ENCODE assay signal across 8 cellular contexts in genomic region chr11:69637956-69638871, GRCh38. TPM values are rescaled to one million over a fixed set of nuclear protein-coding genes. Genes with fewer than 3 reads are reported as not detected.
A peak's percentile ranks its signal among the peaks of the same experiment; 100 is the strongest.
DNase-seq lines count a peak whose midpoint lies in the region; ATAC-seq and TF ChIP-seq lines count a peak whose summit lies in the region.

No MANE protein-coding gene starts in this region.

- peak in 1 of 2 experiments; percentile 6; a peak in 1 of 4 replicates for TF ChIP-seq EP300 in SK-N-SH (IDR thresholded peaks at IDR 0.05; ENCODE audit: borderline replicate concordance in 1 of 2, low read depth in 1 of 2, low read length in 1 of 2)
- TF ChIP-seq EP300 in neural cell (conservative IDR thresholded peaks at IDR 0.05; ENCODE audit: poor library complexity, severe bottlenecking) = no peak

- H3F3A ChIP-seq in SK-N-SH (replicated peaks; ENCODE audit: insufficient read depth) (peaks cover 14% of the 10 kb centered on the region), neural cell (ENCODE audit: insufficient read depth, low read length, poor library complexity, severe bottlenecking) (no peaks in the 10 kb centered on the region)

- CTCF ChIA-PET in SK-N-SH (lab: Yijun Ruan, JAX) = interaction anchor here (1.3 to 11.0 kb wide), 3 partner anchors 25 to 535 kb away, joined by 3 to 403 read pairs (median 6); no protein-coding TSS in a partner anchor

- peak overlapping the region; percentile 100 for H3K9ac ChIP-seq in SK-N-SH
- peak overlapping the region; percentile 44 for H3K9ac ChIP-seq in neural cell (ENCODE audit: low read length)

- TF ChIP-seq RAD21 in SK-N-SH (IDR thresholded peaks at IDR 0.05; ENCODE audit: low read length) (no peak), neural cell (conservative IDR thresholded peaks at IDR 0.05) (no peak)

- peaks cover 0 to 34% of the 10 kb centered on the region in 2 experiments; a peak in 2 of 4 replicates for H3K4me1 ChIP-seq in SK-N-SH (ENCODE audit: control insufficient read depth in 1 of 2, insufficient read depth in 2 of 2, low read depth in 1 of 2, low read length in 1 of 2)

- no peaks in the 10 kb centered on the region for H3K9me3 ChIP-seq in SK-N-SH
- H3K9me3 ChIP-seq in neural cell (ENCODE audit: low read length) = no peaks in the 10 kb centered on the region

- H3K36me3 ChIP-seq in SK-N-SH (replicated peaks in 1 of 2; ENCODE audit: control insufficient read depth in 1 of 2, insufficient read depth in 2 of 2, low read length in 1 of 2) (peaks cover 0 to 3% of the 10 kb centered on the region in 2 experiments), neural cell (ENCODE audit: insufficient read depth, low read length) (no peaks in the 10 kb centered on the region)

- H2AFZ ChIP-seq in SK-N-SH (ENCODE audit: low read depth) (peak overlapping the region; percentile 86), neural cell (ENCODE audit: low read depth, low read length) (no peak overlapping the region)

- H4K20me1 ChIP-seq in SK-N-SH (ENCODE audit: insufficient read depth) (peaks cover 14% of the 10 kb centered on the region), neural cell (ENCODE audit: insufficient read depth) (no peaks in the 10 kb centered on the region)

- peaks cover 41% of the 10 kb centered on the region for H3K79me2 ChIP-seq in SK-N-SH (ENCODE audit: insufficient read depth)
- no peaks in the 10 kb centered on the region for H3K79me2 ChIP-seq in neural cell (replicated peaks; ENCODE audit: insufficient read depth, low read length)

- H3K27ac ChIP-seq in SK-N-SH (ENCODE audit: low read depth in 2 of 2, low read length in 1 of 2) (peak overlapping the region; percentile 90 to 94), neural cell (ENCODE audit: low read length) (no peak overlapping the region)

- 14% methylated on average over 60 of the region's 76 CpGs for WGBS in SK-N-SH (ENCODE audit: low lambda C conversion rate)

- H3K4me2 ChIP-seq in SK-N-SH (peak overlapping the region; percentile 99), neural cell (ENCODE audit: low read length) (peak overlapping the region; percentile 10)

- H3K4me3 ChIP-seq in SK-N-SH (ENCODE audit: low read depth in 2 of 2, low read length in 1 of 2) (peak overlapping the region; percentile 75 to 95), fibroblast of pulmonary artery (replicated peaks; ENCODE audit: low read depth, low read length) (peak overlapping the region; percentile 88), neural cell (ENCODE audit: low read length) (peak overlapping the region; percentile 66)

- ATAC-seq in GM21515 (IDR thresholded peaks at IDR 0.05; ENCODE audit: unreplicated experiment) (no peak), HG03565 (IDR thresholded peaks at IDR 0.05; ENCODE audit: unreplicated experiment) (no peak)
- no peak for ATAC-seq in activated CD4-positive, CD25-positive, alpha-beta regulatory T cell treated with anti-CD3 and anti-CD28 coated beads, Interleukin-2, amount 50 U/mL, for 24 hours

- no peaks in the 10 kb centered on the region for H3K27me3 ChIP-seq in SK-N-SH (ENCODE audit: insufficient read depth)
- H3K27me3 ChIP-seq in neural cell (ENCODE audit: insufficient read depth, low read depth, low read length) = peaks cover 73% of the 10 kb centered on the region

- POLR2A ChIA-PET in SK-N-SH (lab: Yijun Ruan, JAX) = interaction anchor here (0.8 to 2.1 kb wide), 8 partner anchors 18 to 532 kb away, joined by 3 to 16 read pairs (median 8); no protein-coding TSS in a partner anchor

- TF ChIP-seq CTCF in SK-N-SH (IDR thresholded peaks at IDR 0.05) (no peak), fibroblast of pulmonary artery (IDR thresholded peaks at IDR 0.05; ENCODE audit: low read length, missing control alignments) (no peak), neural cell (IDR thresholded peaks at IDR 0.05; ENCODE audit: poor library complexity, severe bottlenecking) (no peak)

- no peaks in the 10 kb centered on the region for H3K9me2 ChIP-seq in SK-N-SH
- H3K9me2 ChIP-seq in neural cell (ENCODE audit: insufficient read depth, low read length) = no peaks in the 10 kb centered on the region

- peak; percentile 3 for DNase-seq in NCI-H510A treated with DMSO at 0.1 percent for 48 hours (lab: John Stamatoyannopoulos, UW)
- no peak for DNase-seq in NCI-H510A (lab: John Stamatoyannopoulos, UW)
- DNase-seq in SK-N-SH = peak; percentile 89
- DNase-seq in fibroblast of pulmonary artery (ENCODE audit: low read depth) = peak; percentile 64

TF ChIP-seq in SK-N-SH, 30 proteins besides CTCF, POLR2A, EP300 and RAD21 (continues in another document):
- TF ChIP-seq MAX (IDR thresholded peaks at IDR 0.05; ENCODE audit: low read depth) = peak; percentile 82
- no peak for TF ChIP-seq IRF3 (IDR thresholded peaks at IDR 0.05; ENCODE audit: low read depth, low read length)
- TF ChIP-seq NRF1 (IDR thresholded peaks at IDR 0.05; ENCODE audit: low read depth, low read length) = peak; percentile 36; the same call in 1 of the 2 replicates
- TF ChIP-seq POLR2AphosphoS5 (IDR thresholded peaks at IDR 0.05; ENCODE audit: low read depth, low read length) = 0 out of 2 replicates have a peak, but pooled peaks have one; percentile 15
- TF ChIP-seq YY1 (IDR thresholded peaks at IDR 0.05; ENCODE audit: low read depth) = no peak; the same call in 1 of the 2 replicates
- no peak for TF ChIP-seq USF2 (IDR thresholded peaks at IDR 0.05; ENCODE audit: borderline replicate concordance, low read depth, low read length)
- no peak for TF ChIP-seq MEF2A (IDR thresholded peaks at IDR 0.05; ENCODE audit: borderline replicate concordance, low read depth)
- no peak for TF ChIP-seq EZH2phosphoT487 (IDR thresholded peaks at IDR 0.05; ENCODE audit: borderline replicate concordance, low read depth)

TF ChIP-seq in neural cell, 6 proteins besides CTCF, POLR2A, EP300 and RAD21:
- no peak for TF ChIP-seq TAF1 (IDR thresholded peaks at IDR 0.05; ENCODE audit: low read depth)
- TF ChIP-seq EZH2 (IDR thresholded peaks at IDR 0.05; ENCODE audit: borderline replicate concordance, insufficient read depth, low read length, poor library complexity, severe bottlenecking) = peak; percentile 61
- peak; percentile 6 for TF ChIP-seq POLR2AphosphoS5 (IDR thresholded peaks at IDR 0.05)

RNA-seq across cellular contexts. Expression of gene CCND1, which starts 2.7 kb away (rescaled TPM):
- polyA plus RNA-seq in SK-N-SH (2012; rRNA removed) = 242 and 285 TPM in 2 replicates
- polyA plus RNA-seq in SK-N-SH (2012; cell fraction: cytosol; rRNA removed) = 196 and 213 TPM in 2 replicates
- polyA plus RNA-seq in SK-N-SH (2012; cell fraction: nucleus; rRNA removed) = 319 and 430 TPM in 2 replicates
- polyA plus RNA-seq in neural cell = 1.7 and 2.7 TPM in 2 replicates
- 4.1 and 5.7 TPM in 2 replicates for polyA minus RNA-seq in neural cell

RNA-seq across cellular contexts. Expression of gene LTO1, which starts 36.9 kb away (rescaled TPM):
- polyA plus RNA-seq in SK-N-SH (2012; rRNA removed) (30.8 and 33.1 TPM in 2 replicates), neural cell (44.4 and 47.9 TPM in 2 replicates)
- polyA plus RNA-seq in SK-N-SH (2012; cell fraction: cytosol; rRNA removed) = 27.2 and 30.5 TPM in 2 replicates
- polyA plus RNA-seq in SK-N-SH (2012; cell fraction: nucleus; rRNA removed) = 93.5 and 102 TPM in 2 replicates
- 24.8 and 28.0 TPM in 2 replicates for polyA minus RNA-seq in neural cell

Comparison
In these comparisons a context has a peak if more than half of its experiments do, and no peak if none do; other contexts are left out.
1. RNA of gene CCND1, which starts 2.7 kb away (polyA plus RNA-seq): 196 to 430 TPM in SK-N-SH; 1.7 to 2.7 TPM in neural cell; every median in the first group is over 10 times any median in the second.
2. Peak in every context shown above with its lines, with median percentiles within 50 percentile points of each other: H3K4me3 ChIP-seq.